ENCODE assay signal across 8 cellular contexts in the genomic region with DNA sequence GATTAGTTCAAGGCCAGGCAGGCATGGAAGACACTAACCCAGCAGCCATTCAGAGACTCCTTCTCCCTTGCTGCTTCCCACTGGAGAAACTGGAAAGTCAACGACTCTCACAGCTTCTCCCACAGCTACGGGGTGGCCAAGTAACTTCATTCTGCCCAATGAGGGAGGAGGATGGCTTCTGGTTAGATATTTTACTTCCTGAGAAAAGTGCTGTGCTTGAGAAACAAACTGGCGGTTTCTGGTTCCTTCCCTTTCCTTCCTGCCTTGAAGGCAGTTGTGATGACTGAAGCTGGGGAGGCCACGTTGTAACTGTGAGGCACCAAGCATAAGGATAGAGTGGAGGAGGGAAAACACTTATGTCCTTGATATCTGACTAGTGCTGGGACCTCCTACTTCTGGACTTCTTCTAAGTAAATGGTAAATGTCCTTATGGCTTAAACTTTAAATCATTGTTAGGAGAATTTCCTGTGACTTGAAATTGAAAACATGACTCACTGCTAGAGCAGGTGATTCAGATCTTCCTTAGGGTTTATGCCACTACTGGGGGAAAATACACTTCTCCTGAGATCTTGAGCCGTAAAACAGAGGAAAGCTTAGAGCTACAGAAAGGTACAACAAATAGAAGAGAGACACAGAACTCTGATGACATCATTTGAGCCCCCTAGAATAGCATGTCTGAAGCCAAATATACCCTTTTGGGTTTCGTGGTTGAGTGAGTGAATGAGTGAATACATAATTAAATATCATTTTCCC. TPM values are rescaled to one million over a fixed set of nuclear protein-coding genes. Genes with fewer than 3 reads are reported as not detected.
DNase-seq lines count a peak whose midpoint lies in the region; ATAC-seq and TF ChIP-seq lines count a peak whose summit lies in the region.

No MANE protein-coding gene starts in this region.

- H3K4me3 ChIP-seq in astrocyte of the spinal cord (ENCODE audit: low read depth, low read length) (no peak overlapping the region), mucosa of rectum (ENCODE audit: low read length in 2 of 2) (peak overlapping the region in 1 of 2 donors; percentile 13)

- ATAC-seq in HG02870 (IDR thresholded peaks at IDR 0.05; ENCODE audit: unreplicated experiment) = peak; percentile 40

- H3K9me3 Mint-ChIP-seq in type B pancreatic cell = no peaks in the 10 kb centered on the region

- H3K4me3 Mint-ChIP-seq in type B pancreatic cell = no peak overlapping the region

- peaks cover 23% of the 10 kb centered on the region for H3K4me1 Mint-ChIP-seq in type B pancreatic cell (ENCODE audit: unreplicated experiment)

- no peaks in the 10 kb centered on the region for H3K27me3 ChIP-seq in mucosa of rectum (ENCODE audit: control insufficient read depth in 2 of 2, insufficient read depth in 2 of 2, low read length in 2 of 2)

- H3K27me3 Mint-ChIP-seq in type B pancreatic cell = no peaks in the 10 kb centered on the region

- peaks cover 7 to 16% of the 10 kb centered on the region in 2 donors for H3K4me1 ChIP-seq in mucosa of rectum (ENCODE audit: control insufficient read depth in 2 of 2, insufficient read depth in 2 of 2, low read length in 2 of 2)

- in situ Hi-C loops in astrocyte of the spinal cord (cut with HindIII; ENCODE audit: low sequenced_read_pairs) = no loop called here

- TF ChIP-seq CTCF in astrocyte of the spinal cord (IDR thresholded peaks at IDR 0.05; ENCODE audit: low read depth, low read length) (no peak), type B pancreatic cell (conservative IDR thresholded peaks at IDR 0.05) (no peak)

- H3K36me3 Mint-ChIP-seq in type B pancreatic cell = no peaks in the 10 kb centered on the region

- H3K27ac ChIP-seq in mucosa of rectum (ENCODE audit: low read depth in 2 of 2, low read length in 2 of 2) = peak overlapping the region; percentile 13 to 18

- H3K27ac Mint-ChIP-seq in type B pancreatic cell = no peak overlapping the region

- H3K9ac ChIP-seq in mucosa of rectum (ENCODE audit: low read depth in 1 of 2, low read length in 2 of 2) = no peak overlapping the region

- H3K36me3 ChIP-seq in mucosa of rectum (ENCODE audit: control insufficient read depth in 2 of 2, insufficient read depth in 2 of 2, low read length in 2 of 2) = no peaks in the 10 kb centered on the region

- DNase-seq in ELR (ENCODE audit: low read depth) (peak; percentile 78), SIG-M5 treated with dmso at 0.1 percent for 504 hours (lab: John Stamatoyannopoulos, UW; ENCODE audit: unreplicated experiment) (peak; percentile 86), astrocyte of the spinal cord (ENCODE audit: low read depth, low spot score) (peak; percentile 63), dedifferentiated amniotic fluid mesenchymal stem cell (ENCODE audit: extremely low spot score) (no peak), type B pancreatic cell (ENCODE audit: extremely low spot score, unreplicated experiment) (no peak), SHP77 treated with DMSO at 0.1 percent for 48 hours (lab: John Stamatoyannopoulos, UW) (no peak)

- no peaks in the 10 kb centered on the region for H3K9me3 ChIP-seq in mucosa of rectum (ENCODE audit: control insufficient read depth in 2 of 2, low read length in 2 of 2)

RNA-seq across cellular contexts. Expression of a gene that starts 3.1 kb away (rescaled TPM):
- 41.3 and 50.4 TPM in 2 replicates for total RNA-seq in type B pancreatic cell (ENCODE audit: low replicate concordance)

RNA-seq across cellular contexts. Expression of a gene that starts 47.1 kb away (rescaled TPM):
- total RNA-seq in type B pancreatic cell (ENCODE audit: low replicate concordance) = 39.8 and 59.2 TPM in 2 replicates

RNA-seq across cellular contexts. Expression of a gene that starts 58.0 kb away (rescaled TPM):
- total RNA-seq in type B pancreatic cell (ENCODE audit: low replicate concordance) = not detected in 2 replicates

Comparison
In these comparisons a context has a peak if more than half of its experiments do, and no peak if none do; other contexts are left out.
1. DNase-seq: peak in ELR (single experiment), SIG-M5 treated with dmso at 0.1 percent for 504 hours (single experiment) and astrocyte of the spinal cord (single experiment); none in dedifferentiated amniotic fluid mesenchymal stem cell (single experiment), type B pancreatic cell (single experiment) and SHP77 treated with DMSO at 0.1 percent for 48 hours (single experiment).